In genomic region chr3:122055215-122055614, GRCh38 we compare ENCODE assay signal across 8 cellular contexts.
A peak's percentile ranks its signal among the peaks of the same experiment; 100 is the strongest.
DNase-seq lines count a peak whose midpoint lies in the region; ATAC-seq and TF ChIP-seq lines count a peak whose summit lies in the region.
"Had no signal": no experiment of that assay in that cellular context is flagged by ENCODE, and none has a peak within 500 bp of the region (broad histone marks: within the 10 kb centered on the region; RNA-seq: fewer than 3 reads in every experiment).

A gene with protein sequence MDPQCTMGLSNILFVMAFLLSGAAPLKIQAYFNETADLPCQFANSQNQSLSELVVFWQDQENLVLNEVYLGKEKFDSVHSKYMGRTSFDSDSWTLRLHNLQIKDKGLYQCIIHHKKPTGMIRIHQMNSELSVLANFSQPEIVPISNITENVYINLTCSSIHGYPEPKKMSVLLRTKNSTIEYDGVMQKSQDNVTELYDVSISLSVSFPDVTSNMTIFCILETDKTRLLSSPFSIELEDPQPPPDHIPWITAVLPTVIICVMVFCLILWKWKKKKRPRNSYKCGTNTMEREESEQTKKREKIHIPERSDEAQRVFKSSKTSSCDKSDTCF (plus strand): TSS chr3:122055362. CDS start chr3:122055490, 128 bp downstream.

- H3K4me2 ChIP-seq in SU-DHL-6 (ENCODE audit: low read depth, low read length, poor library complexity, severe bottlenecking): peak within 1 kb of the TSS; percentile 69

- H3K4me3 ChIP-seq in SU-DHL-6 (ENCODE audit: insufficient read depth, low read length, poor library complexity, severe bottlenecking): peak within 1 kb of the TSS; percentile 49
- H3K4me3 ChIP-seq: SJSA1 had no signal

- H3F3A ChIP-seq in SU-DHL-6 (ENCODE audit: insufficient read depth): 0 out of 2 replicates have a peak, but pooled peaks cover 2% of the 10 kb centered on the region

- H3K27me3 Mint-ChIP-seq in stimulated activated memory B cell treated with anti-CD40 and anti-IgM and Interleukin-4, amounts not matched to agents 10 μg/mL and 1 μg/mL and 100 μg/mL, for 72 hours: no peaks in the 10 kb centered on the region

- peaks cover 17% of the 10 kb centered on the region; the same call in 1 of the 2 replicates for H3K36me3 ChIP-seq in SU-DHL-6 (ENCODE audit: low read length)
- H3K36me3 ChIP-seq: SJSA1 had no signal

- no peak within 1 kb of the TSS for H2AFZ ChIP-seq in SU-DHL-6 (ENCODE audit: low read depth, low read length, severe bottlenecking)

- H3K36me3 Mint-ChIP-seq in stimulated activated memory B cell treated with anti-CD40 and anti-IgM and Interleukin-4, amounts not matched to agents 10 μg/mL and 1 μg/mL and 100 μg/mL, for 72 hours: peaks cover 36% of the 10 kb centered on the region

- H3K9me3 ChIP-seq in SU-DHL-6 (ENCODE audit: insufficient read depth, low read length): no peaks in the 10 kb centered on the region
- H3K9me3 ChIP-seq: SJSA1 had no signal

- no peaks in the 10 kb centered on the region for H4K20me1 ChIP-seq in SU-DHL-6 (ENCODE audit: low read depth, low read length)

- ATAC-seq in GM19351 (IDR thresholded peaks at IDR 0.05; ENCODE audit: unreplicated experiment) (peak; percentile 88), HG03045 (IDR thresholded peaks at IDR 0.05; ENCODE audit: unreplicated experiment) (peak; percentile 86)
- ATAC-seq in stimulated activated memory B cell treated with anti-CD40 and anti-IgM and Interleukin-4, amounts not matched to agents 10 μg/mL and 1 μg/mL and 100 μg/mL, for 72 hours: peak; percentile 99

- H3K27ac Mint-ChIP-seq in stimulated activated memory B cell treated with anti-CD40 and anti-IgM and Interleukin-4, amounts not matched to agents 10 μg/mL and 1 μg/mL and 100 μg/mL, for 72 hours: peak within 1 kb of the TSS; percentile 67

- no peaks in the 10 kb centered on the region for H3K9me2 ChIP-seq in SU-DHL-6 (replicated peaks; ENCODE audit: insufficient read depth, low read length)

- no peaks in the 10 kb centered on the region for H3K27me3 ChIP-seq in SU-DHL-6 (ENCODE audit: low read length)
- H3K27me3 ChIP-seq: SJSA1 had no signal

- DNase-seq in COLO668 (lab: John Stamatoyannopoulos, UW; ENCODE audit: unreplicated experiment) (no peak), NCI-H69 (lab: John Stamatoyannopoulos, UW) (no peak), NCI-H2107 treated with DMSO at 0.1 percent for 48 hours (lab: John Stamatoyannopoulos, UW; ENCODE audit: unreplicated experiment) (no peak)

- H3K27ac ChIP-seq in SU-DHL-6 (ENCODE audit: low read depth, low read length): peak within 1 kb of the TSS; percentile 40
- H3K27ac ChIP-seq: SJSA1 had no signal

- no peaks in the 10 kb centered on the region for H3K9me3 Mint-ChIP-seq in stimulated activated memory B cell treated with anti-CD40 and anti-IgM and Interleukin-4, amounts not matched to agents 10 μg/mL and 1 μg/mL and 100 μg/mL, for 72 hours

- H3K9ac ChIP-seq in SU-DHL-6 (ENCODE audit: low read length): peak within 1 kb of the TSS; percentile 54

- H3K4me1 Mint-ChIP-seq in stimulated activated memory B cell treated with anti-CD40 and anti-IgM and Interleukin-4, amounts not matched to agents 10 μg/mL and 1 μg/mL and 100 μg/mL, for 72 hours: peaks cover 56% of the 10 kb centered on the region

- peak within 1 kb of the TSS; percentile 79 for H3K4me3 Mint-ChIP-seq in stimulated activated memory B cell treated with anti-CD40 and anti-IgM and Interleukin-4, amounts not matched to agents 10 μg/mL and 1 μg/mL and 100 μg/mL, for 72 hours

- peaks cover 39% of the 10 kb centered on the region for H3K79me2 ChIP-seq in SU-DHL-6 (ENCODE audit: insufficient read depth, low read length)

- no peak for TF ChIP-seq CTCF in SU-DHL-6 (IDR thresholded peaks at IDR 0.05; ENCODE audit: insufficient read depth, low read length, poor library complexity, severe bottlenecking)
